ENCODE assay signal across 20 cellular contexts in genomic region chr7:87920578-87920977, GRCh38.
"Had no signal": no experiment of that assay in that cellular context is flagged by ENCODE, and none has a peak within 500 bp of the region (broad histone marks: within the 10 kb centered on the region; RNA-seq: fewer than 3 reads in every experiment).

No MANE protein-coding gene starts in this region.

- H3K4me3 ChIP-seq: breast epithelium, coronary artery, thyroid gland, upper lobe of right lung had no signal

- H3K36me3 ChIP-seq: breast epithelium, thyroid gland, upper lobe of right lung, WERI-Rb-1 had no signal

- H3K27ac ChIP-seq: breast epithelium, coronary artery, parathyroid adenoma, thyroid gland, upper lobe of right lung, WERI-Rb-1 had no signal

- H3K27me3 ChIP-seq: breast epithelium, thyroid gland, upper lobe of right lung had no signal

- DNase-seq: activated CD4-positive, alpha-beta T cell treated with anti-CD3 and anti-CD28 coated beads, Interleukin-2, amount 50 U/mL, for 4 hours; activated CD8-positive, alpha-beta memory T cell treated with anti-CD3 and anti-CD28 coated beads for 24 hours; activated CD8-positive, alpha-beta memory T cell treated with anti-CD3 and anti-CD28 coated beads, Interleukin-2, amount 50 U/mL, for 4 hours; activated T-cell treated with anti-CD3 and anti-CD28 coated beads, Interleukin-2, amount 50 U/mL, for 24 hours; aorta; foreskin fibroblast; immature natural killer cell; nephron progenitor cell; nucleus accumbens; right cardiac atrium; stimulated activated CD4-positive, alpha-beta T cell treated with anti-CD3 and anti-CD28 coated beads, Interleukin-12 subunit alpha, Interleukin-12 subunit beta, amount 100 ng/mL, for 4 hours; stimulated activated CD4-positive, alpha-beta T cell treated with anti-CD3 and anti-CD28 coated beads, Interleukin-4, amount 100 ng/mL, for 4 hours; stimulated activated naive CD8-positive, alpha-beta T cell treated with anti-CD3 and anti-CD28 coated beads, Interleukin-15, Interleukin-2, amounts not matched to agents 100 U/mL and 50 U/mL, for 24 hours; substantia nigra; thyroid gland; upper lobe of right lung; WERI-Rb-1 had no signal

- H3K4me1 ChIP-seq: breast epithelium, parathyroid adenoma, thyroid gland, upper lobe of right lung had no signal

- H3K9me3 ChIP-seq: breast epithelium, thyroid gland, upper lobe of right lung had no signal
